In genomic region chr7:123154231-123154860, GRCh38 we compare ENCODE assay signal across 9 cellular contexts. TPM values are rescaled to one million over a fixed set of nuclear protein-coding genes. Genes with fewer than 3 reads are reported as not detected.
DNase-seq lines count a peak whose midpoint lies in the region; TF ChIP-seq lines count a peak whose summit lies in the region.
"Had no signal": no experiment of that assay in that cellular context is flagged by ENCODE, and none has a peak within 500 bp of the region (broad histone marks: within the 10 kb centered on the region; RNA-seq: fewer than 3 reads in every experiment).

No MANE protein-coding gene starts in this region.

- no peaks in the 10 kb centered on the region for H3K36me3 ChIP-seq in Peyer's patch

- CTCF ChIA-PET in MCF 10A (lab: Yijun Ruan, JAX): interaction anchor here (0.6 to 5.7 kb wide), 31 partner anchors 9 to 368 kb away, joined by 3 to 33 read pairs (median 6); no protein-coding TSS in a partner anchor

- POLR2A ChIA-PET in MCF 10A (lab: Yijun Ruan, JAX): interaction anchor here (0.6 to 2.3 kb wide), 6 partner anchors 52 to 487 kb away, joined by 3 to 5 read pairs (median 3); partner anchors contain the start of gene CADPS2

- peak; percentile 3 for DNase-seq in activated T-cell treated with anti-CD3 and anti-CD28 coated beads for 4 hours
- DNase-seq in activated T-cell treated with anti-CD3 and anti-CD28 coated beads, Interleukin-2, amount 50 U/mL, for 24 hours: no peak
- DNase-seq in HCEC 1CT: peak; percentile 6
- peak; percentile 87 for DNase-seq in LHCN-M2 (ENCODE audit: low read depth)
- DNase-seq in Peyer's patch: peak in 2 of 3 donors; percentile 29 to 85
- DNase-seq in MCF 10A (ENCODE audit: unreplicated experiment): peak; percentile 92
- DNase-seq in iPS-NIHi7 (ENCODE audit: extremely low spot score): peak; percentile 61
- DNase-seq in stimulated activated CD4-positive, alpha-beta T cell treated with anti-CD3 and anti-CD28 coated beads, Interleukin-15, amount 100 ng/mL, for 48 hours (ENCODE audit: low read depth in 2 of 2): peak; percentile 13 to 19

- TF ChIP-seq CTCF in Peyer's patch (IDR thresholded peaks at IDR 0.05): peak in 5 of 6 experiments; percentile 15 to 83 (median 79)
- TF ChIP-seq CTCF in MCF 10A (IDR thresholded peaks at IDR 0.05; ENCODE audit: unreplicated experiment): peak; percentile 77

- H3K9me3 ChIP-seq in Peyer's patch: no peaks in the 10 kb centered on the region

- no peaks in the 10 kb centered on the region for H3K9me3 Mint-ChIP-seq in activated T-cell treated with anti-CD3 and anti-CD28 coated beads, Interleukin-2, amount 50 U/mL, for 24 hours
- no peaks in the 10 kb centered on the region for H3K9me3 Mint-ChIP-seq in MCF 10A (ENCODE audit: unreplicated experiment)

- no peaks in the 10 kb centered on the region for H3K27me3 ChIP-seq in Peyer's patch

- no TSS peak for BruUV-seq in MCF 10A (replicated peaks; lab: Mats Ljungman, UMichigan)

- H3K27me3 Mint-ChIP-seq in activated T-cell treated with anti-CD3 and anti-CD28 coated beads, Interleukin-2, amount 50 U/mL, for 24 hours: no peaks in the 10 kb centered on the region
- H3K27me3 Mint-ChIP-seq in MCF 10A (ENCODE audit: insufficient read depth, unreplicated experiment): no peaks in the 10 kb centered on the region

- H3K4me1 ChIP-seq in Peyer's patch: no peaks in the 10 kb centered on the region

- H3K27ac ChIP-seq in Peyer's patch: no peak overlapping the region

- no peak overlapping the region for H3K4me3 Mint-ChIP-seq in activated T-cell treated with anti-CD3 and anti-CD28 coated beads, Interleukin-2, amount 50 U/mL, for 24 hours
- H3K4me3 Mint-ChIP-seq in MCF 10A (ENCODE audit: unreplicated experiment): no peak overlapping the region

- no peaks in the 10 kb centered on the region for H3K36me3 Mint-ChIP-seq in activated T-cell treated with anti-CD3 and anti-CD28 coated beads, Interleukin-2, amount 50 U/mL, for 24 hours (ENCODE audit: low read depth)
- H3K36me3 Mint-ChIP-seq in MCF 10A (ENCODE audit: insufficient read depth, unreplicated experiment): no peaks in the 10 kb centered on the region

- no peak overlapping the region for H3K27ac Mint-ChIP-seq in activated T-cell treated with anti-CD3 and anti-CD28 coated beads, Interleukin-2, amount 50 U/mL, for 24 hours
- H3K27ac Mint-ChIP-seq in MCF 10A (ENCODE audit: low read depth, unreplicated experiment): no peak overlapping the region

- no peak for TF ChIP-seq POLR2A in Peyer's patch (IDR thresholded peaks at IDR 0.05)

- H3K4me1 Mint-ChIP-seq in activated T-cell treated with anti-CD3 and anti-CD28 coated beads, Interleukin-2, amount 50 U/mL, for 24 hours (ENCODE audit: low read depth): no peaks in the 10 kb centered on the region
- H3K4me1 Mint-ChIP-seq in MCF 10A (ENCODE audit: insufficient read depth, unreplicated experiment): peaks cover 6% of the 10 kb centered on the region

- intact Hi-C loops in MCF 10A (cut with micrococcal nuclease): loop anchor here (1.0 to 2.0 kb wide), 5 partner anchors 213 to 936 kb away; no protein-coding TSS in a partner anchor

- H3K4me3 ChIP-seq in Peyer's patch: no peak overlapping the region

RNA-seq across cellular contexts. Expression of gene SLC13A1, which starts 45.4 kb away (rescaled TPM):
- total RNA-seq in LHCN-M2 (2014; rRNA removed): not detected in 2 replicates
- not detected for polyA plus RNA-seq in LHCN-M2 (2012)
- total RNA-seq in Peyer's patch: 10 to 100 TPM in 3 of 4 donors, not detected in 1; 26.2 to 93.2 (median 33.8) TPM
- not detected in 2 replicates for total RNA-seq in MCF 10A (2022)
- total RNA-seq: skeletal muscle tissue had no signal
